ENCODE assay signal across 15 cellular contexts in genomic region chr16:4266372-4266771, GRCh38. TPM values are rescaled to one million over a fixed set of nuclear protein-coding genes. Genes with fewer than 3 reads are reported as not detected.
DNase-seq lines count a peak whose midpoint lies in the region; ATAC-seq and TF ChIP-seq lines count a peak whose summit lies in the region.
"Had no signal": no experiment of that assay in that cellular context is flagged by ENCODE, and none has a peak within 500 bp of the region (broad histone marks: within the 10 kb centered on the region; RNA-seq: fewer than 3 reads in every experiment).

No MANE protein-coding gene starts in this region.

- DNase-seq in BE2C: peak; percentile 47
- peak; percentile 23 for DNase-seq in GM03348 (ENCODE audit: low spot score)
- peak; percentile 64 for DNase-seq in RWPE1 (ENCODE audit: low spot score)
- DNase-seq in glomerular visceral epithelial cell (ENCODE audit: extremely low spot score): peak; percentile 20
- no peak for DNase-seq in left lobe of liver (ENCODE audit: low spot score)
- no peak for DNase-seq in NCI-H345 (lab: John Stamatoyannopoulos, UW)
- DNase-seq: activated CD8-positive, alpha-beta T cell treated with anti-CD3 and anti-CD28 coated beads, Interleukin-2, amount 10 ng/mL, durations not matched to agents 7 days and 5 days; foreskin melanocyte; KBM-7 had no signal

- CTCF ChIA-PET in RWPE1 (lab: Yijun Ruan, JAX): interaction anchor here (2.2 kb wide), 1 partner anchor 12 kb away, joined by 8 read pairs; no protein-coding TSS in a partner anchor

- H3K27ac ChIP-seq in RWPE1: peak overlapping the region; percentile 59

- TF ChIP-seq CTCF in BE2C (IDR thresholded peaks at IDR 0.05; ENCODE audit: low read depth, low read length): no peak
- no peak for TF ChIP-seq CTCF in RWPE1 (conservative IDR thresholded peaks at IDR 0.05; ENCODE audit: low read depth)

- H3K27me3 ChIP-seq in BE2C: no peaks in the 10 kb centered on the region

- peaks cover 14% of the 10 kb centered on the region for H3K4me1 ChIP-seq in BE2C

- H3K4me3 ChIP-seq in BE2C (ENCODE audit: low read depth, low read length): no peak overlapping the region

- H3K9me3 ChIP-seq in BE2C: no peaks in the 10 kb centered on the region
- H3K9me3 ChIP-seq: Caco-2 had no signal

- ATAC-seq in left lobe of liver (no peak), HG02852 (IDR thresholded peaks at IDR 0.05; ENCODE audit: unreplicated experiment) (no peak)
- ATAC-seq: activated CD8-positive, alpha-beta T cell treated with anti-CD3 and anti-CD28 coated beads, Interleukin-2, amount 10 ng/mL, durations not matched to agents 7 days and 5 days; Panc1 had no signal

- POLR2A ChIA-PET in RWPE1 (lab: Yijun Ruan, JAX; ENCODE audit: low non-redundant PET): no interaction called here

- peaks cover 42% of the 10 kb centered on the region for H3K36me3 ChIP-seq in BE2C

RNA-seq across cellular contexts. Expression of gene TFAP4, which starts 6.5 kb away (rescaled TPM):
- polyA plus RNA-seq in BE2C (2012; ENCODE audit: insufficient read depth, insufficient read length, low read depth): 40.1 TPM
- total RNA-seq in left lobe of liver: 5.0 TPM

RNA-seq across cellular contexts. Expression of gene SRL, which starts 24.5 kb away (rescaled TPM):
- 0.11 TPM for polyA plus RNA-seq in BE2C (2012; ENCODE audit: insufficient read depth, insufficient read length, low read depth)
- total RNA-seq in left lobe of liver: 0.15 TPM
- total RNA-seq: activated CD8-positive, alpha-beta T cell treated with anti-CD3 and anti-CD28 coated beads, Interleukin-2, amount 10 ng/mL, durations not matched to agents 7 days and 5 days; Caco-2; H4; T-helper 2 cell treated with Interferon-gamma antibody and Interleukin-4, amounts not matched to agents 100 ng/mL and 5 ng/mL, for 36 hours had no signal
- polyA plus RNA-seq: neural cell had no signal

RNA-seq across cellular contexts. Expression of gene GLIS2, which starts 49.5 kb away (rescaled TPM):
- 45.4 TPM for polyA plus RNA-seq in BE2C (2012; ENCODE audit: insufficient read depth, insufficient read length, low read depth)
- total RNA-seq in left lobe of liver: 1.6 TPM

Comparison
In these comparisons a context has a peak if more than half of its experiments do, and no peak if none do; other contexts are left out.
1. DNase-seq: peak in BE2C (single experiment), GM03348 (single experiment), RWPE1 (single experiment) and glomerular visceral epithelial cell (single experiment); none in left lobe of liver (single experiment) and NCI-H345 (single experiment).